In genomic region chr3:194333212-194333980, GRCh38 we compare ENCODE assay signal across 1 cellular context.
TF ChIP-seq lines count a peak whose summit lies in the region.

No MANE protein-coding gene starts in this region.

TF ChIP-seq in IMR-90, 13 proteins besides CTCF, POLR2A, EP300 and RAD21:
- TF ChIP-seq FOS (IDR thresholded peaks at IDR 0.05; ENCODE audit: low read depth, low read length) (no peak), RFX5 (IDR thresholded peaks at IDR 0.05; ENCODE audit: low read depth, low read length) (no peak), MAFK (IDR thresholded peaks at IDR 0.05; ENCODE audit: low read depth, low read length) (no peak), NFE2L2 (IDR thresholded peaks at IDR 0.05; ENCODE audit: low read depth, low read length) (no peak), RCOR1 (IDR thresholded peaks at IDR 0.05; ENCODE audit: insufficient replicate concordance, low read length) (no peak), BHLHE40 (IDR thresholded peaks at IDR 0.05; ENCODE audit: low read depth, low read length) (no peak), MAZ (IDR thresholded peaks at IDR 0.05; ENCODE audit: borderline replicate concordance, low read depth, low read length) (peak; percentile 82), CEBPB (IDR thresholded peaks at IDR 0.05; ENCODE audit: low read depth, low read length) (peak; percentile 72), CHD1 (IDR thresholded peaks at IDR 0.05; ENCODE audit: low read depth, low read length) (no peak), ELK1 (IDR thresholded peaks at IDR 0.05; ENCODE audit: borderline replicate concordance, low read depth, low read length) (no peak), MXI1 (IDR thresholded peaks at IDR 0.05; ENCODE audit: borderline replicate concordance, low read depth, low read length) (peak; percentile 81; the same call in 1 of the 2 replicates), SMC3 (IDR thresholded peaks at IDR 0.05; ENCODE audit: low read depth, low read length) (peak; percentile 87)
- TF ChIP-seq, protein P1, sequence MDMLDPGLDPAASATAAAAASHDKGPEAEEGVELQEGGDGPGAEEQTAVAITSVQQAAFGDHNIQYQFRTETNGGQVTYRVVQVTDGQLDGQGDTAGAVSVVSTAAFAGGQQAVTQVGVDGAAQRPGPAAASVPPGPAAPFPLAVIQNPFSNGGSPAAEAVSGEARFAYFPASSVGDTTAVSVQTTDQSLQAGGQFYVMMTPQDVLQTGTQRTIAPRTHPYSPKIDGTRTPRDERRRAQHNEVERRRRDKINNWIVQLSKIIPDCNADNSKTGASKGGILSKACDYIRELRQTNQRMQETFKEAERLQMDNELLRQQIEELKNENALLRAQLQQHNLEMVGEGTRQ (IDR thresholded peaks at IDR 0.05; ENCODE audit: low read depth, low read length) = 0 out of 2 replicates have a peak, but pooled peaks have one; percentile 9
